In genomic region chr11:73528877-73529530, GRCh38 we compare ENCODE assay signal across 13 cellular contexts.
DNase-seq lines count a peak whose midpoint lies in the region; ATAC-seq and TF ChIP-seq lines count a peak whose summit lies in the region.
"Had no signal": no experiment of that assay in that cellular context is flagged by ENCODE, and none has a peak within 500 bp of the region (broad histone marks: within the 10 kb centered on the region; RNA-seq: fewer than 3 reads in every experiment).

No MANE protein-coding gene starts in this region.

- peaks cover 0 to 2% (median 0%) of the 10 kb centered on the region in 3 donors for H3K27me3 Mint-ChIP-seq in CD14-positive monocyte (ENCODE audit: low read depth in 3 of 3)
- H3K27me3 Mint-ChIP-seq in T-helper 17 cell = no peaks in the 10 kb centered on the region

- H3K4me3 Mint-ChIP-seq in CD14-positive monocyte (peak overlapping the region; percentile 78 to 92), T-helper 17 cell (no peak overlapping the region)

- WGBS in prostate gland = 0% methylated on average over 2 of the region's 2 CpGs

- H3K9me3 ChIP-seq in T-helper 17 cell (ENCODE audit: control insufficient read depth, low read length, poor library complexity, severe bottlenecking) (no peaks in the 10 kb centered on the region), prostate gland (no peaks in the 10 kb centered on the region)
- H3K9me3 ChIP-seq: ascending aorta, HAP-1, SJSA1 had no signal

- no peak for TF ChIP-seq POLR2A in prostate gland (IDR thresholded peaks at IDR 0.05)

- ATAC-seq in T-helper 17 cell = no peak

- peaks cover 0 to 4% of the 10 kb centered on the region in 2 donors for H3K36me3 Mint-ChIP-seq in CD14-positive monocyte
- H3K36me3 Mint-ChIP-seq in T-helper 17 cell (ENCODE audit: low read depth) = peaks cover 3% of the 10 kb centered on the region

- H3K27ac Mint-ChIP-seq in CD14-positive monocyte (peak overlapping the region; percentile 81 to 97 (median 92)), T-helper 17 cell (peak overlapping the region; percentile 16)

- H3K4me1 ChIP-seq in prostate gland (replicated peaks) = peaks cover 5% of the 10 kb centered on the region

- peaks cover 0 to 2% (median 0%) of the 10 kb centered on the region in 7 donors for H3K9me3 Mint-ChIP-seq in CD14-positive monocyte

- intact Hi-C loops in CD14-positive monocyte (cut with micrococcal nuclease) (no loop called here), prostate gland (cut with DNase I) (no loop called here)

- DNase-seq in CD14-positive monocyte (ENCODE audit: low spot score) = no peak
- DNase-seq in T-helper 17 cell = no peak
- peak; percentile 10 for DNase-seq in left kidney (ENCODE audit: low read depth, low spot score)
- no peak for DNase-seq in prostate gland (ENCODE audit: low spot score)
- DNase-seq in GM20000 (ENCODE audit: low spot score) = no peak
- DNase-seq in dedifferentiated amniotic fluid mesenchymal stem cell (ENCODE audit: extremely low spot score) = no peak
- DNase-seq in SW 1271 (lab: John Stamatoyannopoulos, UW) = no peak
- DNase-seq in GM10248 (ENCODE audit: extremely low spot score) = no peak
- DNase-seq: foreskin fibroblast, NCI-H146 had no signal

- H3K27ac ChIP-seq in prostate gland = peak overlapping the region; percentile 8 to 64
- H3K27ac ChIP-seq: ascending aorta, SJSA1 had no signal

- POLR2A ChIA-PET in GM10248 (lab: Yijun Ruan, JAX) = no interaction called here

- no peaks in the 10 kb centered on the region for H3K27me3 ChIP-seq in prostate gland (replicated peaks; ENCODE audit: insufficient read depth)
- H3K27me3 ChIP-seq: ascending aorta, SJSA1 had no signal

- H3K4me3 ChIP-seq in prostate gland = peak overlapping the region; percentile 16 to 23
- H3K4me3 ChIP-seq: HAP-1, SJSA1 had no signal

- no peaks in the 10 kb centered on the region for H3K36me3 ChIP-seq in prostate gland
- H3K36me3 ChIP-seq: ascending aorta, HAP-1, SJSA1 had no signal

- TF ChIP-seq CTCF in CD14-positive monocyte (IDR thresholded peaks at IDR 0.05) (no peak), prostate gland (IDR thresholded peaks at IDR 0.05) (no peak), GM20000 (IDR thresholded peaks at IDR 0.05; ENCODE audit: extremely low read depth, missing control alignments) (no peak), GM10248 (IDR thresholded peaks at IDR 0.05; ENCODE audit: control extremely low read depth, extremely low read depth, low read depth, missing control alignments) (no peak)

- CTCF ChIA-PET in GM10248 (lab: Yijun Ruan, JAX) = interaction anchor here (0.9 to 2.7 kb wide), 5 partner anchors 14 to 96 kb away, joined by 3 to 12 read pairs (median 4); no protein-coding TSS in a partner anchor

- H3K4me1 Mint-ChIP-seq in CD14-positive monocyte (peaks cover 34% of the 10 kb centered on the region), T-helper 17 cell (peaks cover 26% of the 10 kb centered on the region)
